In genomic region chr7:101911011-101911799, GRCh38 we compare ENCODE assay signal across 14 cellular contexts.
DNase-seq lines count a peak whose midpoint lies in the region; ATAC-seq and TF ChIP-seq lines count a peak whose summit lies in the region.
"Had no signal": no experiment of that assay in that cellular context is flagged by ENCODE, and none has a peak within 500 bp of the region (broad histone marks: within the 10 kb centered on the region; RNA-seq: fewer than 3 reads in every experiment).

No MANE protein-coding gene starts in this region.

- H3K4me3 ChIP-seq in left lung (no peak overlapping the region), psoas muscle (no peak overlapping the region)

- H3K27ac ChIP-seq in left lung (peak overlapping the region in 1 of 2 donors; percentile 56), psoas muscle (peak overlapping the region; percentile 90)
- H3K27ac ChIP-seq: 22Rv1 had no signal

- ATAC-seq in Right ventricle myocardium inferior (peak; percentile 73), left lung (peak; percentile 52), psoas muscle (peak in 3 of 4 donors; percentile 7 to 24 (median 13))
- ATAC-seq in naive thymus-derived CD8-positive, alpha-beta T cell = no peak
- ATAC-seq: activated CD4-positive, CD25-positive, alpha-beta regulatory T cell treated with anti-CD3 and anti-CD28 coated beads, Interleukin-2, amount 50 U/mL, for 24 hours; activated naive CD4-positive, alpha-beta T cell treated with anti-CD3 and anti-CD28 coated beads, Interleukin-2, amount 50 U/mL, for 72 hours had no signal

- DNase-seq in Right ventricle myocardium inferior (ENCODE audit: missing footprints) = peak; percentile 84
- DNase-seq in cardiac septum (ENCODE audit: low spot score) = no peak
- peak in 1 of 2 donors; percentile 55 for DNase-seq in left lung
- DNase-seq in psoas muscle = peak in 1 of 2 donors; percentile 56
- no peak for DNase-seq in hypothalamus (lab: John Stamatoyannopoulos, UW)
- DNase-seq in activated CD8-positive, alpha-beta memory T cell treated with anti-CD3 and anti-CD28 coated beads, Interleukin-2, amount 50 U/mL, for 4 hours = no peak
- no peak for DNase-seq in DMS53 treated with DMSO at 0.1 percent for 48 hours (lab: John Stamatoyannopoulos, UW; ENCODE audit: unreplicated experiment)
- no peak for DNase-seq in naive thymus-derived CD8-positive, alpha-beta T cell
- DNase-seq: GDM1, nucleus accumbens, T-helper 2 cell had no signal

- intact Hi-C loops in Right ventricle myocardium inferior (cut with DNase I) = no loop called here
- intact Hi-C loops in cardiac septum (cut with DNase I) = no loop called here
- intact Hi-C loops in left lung (cut with DNase I) = no loop called here
- intact Hi-C loops in psoas muscle (cut with DNase I) = no loop called here

- TF ChIP-seq CTCF in left lung (IDR thresholded peaks at IDR 0.05) = no peak
- TF ChIP-seq CTCF in psoas muscle (IDR thresholded peaks at IDR 0.05) = no peak

- H3K4me1 Mint-ChIP-seq in naive thymus-derived CD8-positive, alpha-beta T cell = peaks cover 18 to 29% (median 24%) of the 10 kb centered on the region in 4 donors

- no peak overlapping the region for H3K4me3 Mint-ChIP-seq in naive thymus-derived CD8-positive, alpha-beta T cell

- H3K27me3 ChIP-seq in left lung = no peaks in the 10 kb centered on the region
- H3K27me3 ChIP-seq in psoas muscle (ENCODE audit: insufficient read depth in 3 of 3, low read length in 2 of 3) = no peaks in the 10 kb centered on the region

- H3K27ac Mint-ChIP-seq in naive thymus-derived CD8-positive, alpha-beta T cell = no peak overlapping the region
- H3K27ac Mint-ChIP-seq: activated naive CD4-positive, alpha-beta T cell treated with anti-CD3 and anti-CD28 coated beads, Interleukin-2, amount 50 U/mL, for 72 hours had no signal

- H3K9me3 Mint-ChIP-seq in naive thymus-derived CD8-positive, alpha-beta T cell = no peaks in the 10 kb centered on the region
- H3K9me3 Mint-ChIP-seq: activated naive CD4-positive, alpha-beta T cell treated with anti-CD3 and anti-CD28 coated beads, Interleukin-2, amount 50 U/mL, for 72 hours had no signal

- peaks cover 0 to 2% of the 10 kb centered on the region in 2 donors for H3K36me3 ChIP-seq in left lung
- H3K36me3 ChIP-seq in psoas muscle (ENCODE audit: insufficient read depth in 1 of 2, low read depth in 1 of 2) = peaks cover 0 to 3% of the 10 kb centered on the region in 2 donors

- POLR2A ChIA-PET in naive thymus-derived CD8-positive, alpha-beta T cell (lab: Charles Lee) = no interaction called here

- no peaks in the 10 kb centered on the region for H3K9me3 ChIP-seq in left lung
- H3K9me3 ChIP-seq in psoas muscle = no peaks in the 10 kb centered on the region

- H3K36me3 Mint-ChIP-seq in naive thymus-derived CD8-positive, alpha-beta T cell = peaks cover 0 to 20% (median 2%) of the 10 kb centered on the region in 3 donors
- H3K36me3 Mint-ChIP-seq: activated naive CD4-positive, alpha-beta T cell treated with anti-CD3 and anti-CD28 coated beads, Interleukin-2, amount 50 U/mL, for 72 hours had no signal

- H3K4me1 ChIP-seq in left lung (peaks cover 3 to 24% of the 10 kb centered on the region in 2 donors), psoas muscle (peaks cover 35% of the 10 kb centered on the region)

- no peaks in the 10 kb centered on the region for H3K27me3 Mint-ChIP-seq in naive thymus-derived CD8-positive, alpha-beta T cell

- WGBS in psoas muscle, 3 donors = 64 to 88% (median 69%) methylated on average over 15 to 17 of the region's 17 CpGs

Comparison
In these comparisons a context has a peak if more than half of its experiments do, and no peak if none do; other contexts are left out.
1. ATAC-seq: peak in Right ventricle myocardium inferior (single experiment), left lung (single experiment) and psoas muscle (3 of 4); none in naive thymus-derived CD8-positive, alpha-beta T cell (0 of 2).